In the genomic region with DNA sequence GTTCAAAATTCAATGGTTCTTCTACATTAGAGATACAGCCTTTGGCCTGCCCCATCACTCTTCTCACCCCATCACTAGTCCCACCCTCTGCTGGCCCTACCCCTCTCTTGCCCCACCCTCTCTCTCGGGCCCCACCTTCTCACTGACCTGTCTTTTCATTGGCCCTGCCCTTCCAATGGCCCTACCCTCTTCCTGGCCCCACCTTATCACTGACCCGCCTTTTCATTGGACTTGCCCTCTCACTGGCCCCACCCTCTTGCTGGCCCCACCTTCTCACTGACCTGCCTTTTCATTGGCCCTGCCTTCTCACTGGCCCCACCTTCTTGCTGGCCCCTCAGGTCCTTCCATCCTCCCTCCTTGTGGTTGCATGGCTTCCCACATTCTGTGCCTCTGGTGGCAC, we compare ENCODE assay signal across 16 cellular contexts.
A peak's percentile ranks its signal among the peaks of the same experiment; 100 is the strongest.
DNase-seq lines count a peak whose midpoint lies in the region; FAIRE-seq and TF ChIP-seq lines count a peak whose summit lies in the region.
"Had no signal": no experiment of that assay in that cellular context is flagged by ENCODE, and none has a peak within 500 bp of the region (broad histone marks: within the 10 kb centered on the region; RNA-seq: fewer than 3 reads in every experiment).

No MANE protein-coding gene starts in this region.

- peak overlapping the region; percentile 52 for H3K4me2 ChIP-seq in keratinocyte (ENCODE audit: control insufficient read depth, extremely low read depth, insufficient read depth, low read depth, low read length)

- H3K4me3 ChIP-seq in keratinocyte (ENCODE audit: control insufficient read depth in 2 of 3, extremely low read depth in 1 of 3, insufficient read depth in 2 of 3, low read depth in 1 of 3, low read length in 3 of 3) (peak overlapping the region in 2 of 3 experiments; percentile 4 to 16), left ventricle myocardium inferior (no peak overlapping the region)

- no peaks in the 10 kb centered on the region for H4K20me1 ChIP-seq in keratinocyte (ENCODE audit: control insufficient read depth, extremely low read depth, insufficient read depth, low read length)

- no peaks in the 10 kb centered on the region for H3K9me3 ChIP-seq in keratinocyte (ENCODE audit: control insufficient read depth, low read depth, low read length)
- H3K9me3 ChIP-seq in left ventricle myocardium inferior (replicated peaks): no peaks in the 10 kb centered on the region

- H3K4me1 ChIP-seq in keratinocyte (ENCODE audit: control insufficient read depth, extremely low read depth, insufficient read depth, low read length) (peaks cover 34% of the 10 kb centered on the region), left ventricle myocardium inferior (peaks cover 19% of the 10 kb centered on the region)

- no peaks in the 10 kb centered on the region for H3K9me1 ChIP-seq in keratinocyte (ENCODE audit: control insufficient read depth, extremely low read depth, insufficient read depth, low read length)

- peak overlapping the region; percentile 36 for H2AFZ ChIP-seq in keratinocyte (ENCODE audit: control insufficient read depth, low read length)

- dilution Hi-C loops in keratinocyte (cut with MboI; ENCODE audit: extremely low pct_ligation_motif_present, low sequenced_read_pairs): no loop called here

- intact Hi-C loops in left ventricle myocardium inferior (cut with micrococcal nuclease): no loop called here

- DNase-seq in CMK (ENCODE audit: low read depth) (peak; percentile 36), M059J (ENCODE audit: low read depth) (peak; percentile 70), astrocyte of the hippocampus (ENCODE audit: low read depth, low spot score) (peak; percentile 51), keratinocyte (ENCODE audit: low read depth, low spot score) (peak; percentile 92), germinal center (ENCODE audit: low spot score) (no peak), NCI-H345 (lab: John Stamatoyannopoulos, UW) (no peak), left ventricle myocardium inferior (no peak)
- no peak for DNase-seq in activated CD8-positive, alpha-beta memory T cell treated with anti-CD3 and anti-CD28 coated beads, Interleukin-2, amount 50 U/mL, for 4 hours
- DNase-seq: activated CD4-positive, alpha-beta T cell treated with anti-CD3 and anti-CD28 coated beads, Interleukin-2, amount 50 U/mL, for 1 hour; activated effector memory CD4-positive, alpha-beta T cell treated with anti-CD3 and anti-CD28 coated beads, Interleukin-2, amount 50 U/mL, for 16 hours; central memory CD4-positive, alpha-beta T cell; DMS79 treated with DMSO at 0.1 percent for 48 hours; KG1; NCI-H2081; T-cell had no signal

- peak overlapping the region; percentile 68 for H3K27ac ChIP-seq in keratinocyte (ENCODE audit: control insufficient read depth, insufficient read depth, low read length)
- H3K27ac ChIP-seq in left ventricle myocardium inferior (replicated peaks): no peak overlapping the region

- H3K79me2 ChIP-seq in keratinocyte (ENCODE audit: control insufficient read depth, insufficient read depth, low read length): no peaks in the 10 kb centered on the region

- peak; percentile 87 for FAIRE-seq in keratinocyte (lab: Jason Lieb, UNC)
- FAIRE-seq: GM12891 had no signal

- TF ChIP-seq CTCF in keratinocyte (optimal IDR thresholded peaks at IDR 0.05 in 1 of 3, IDR thresholded peaks at IDR 0.05 in 1 of 3, conservative IDR thresholded peaks at IDR 0.05 in 1 of 3; ENCODE audit: extremely low read depth in 1 of 3, insufficient read depth in 2 of 3, low read length in 3 of 3) (no peak), left ventricle myocardium inferior (IDR thresholded peaks at IDR 0.05; ENCODE audit: borderline replicate concordance) (no peak)

- H3K36me3 ChIP-seq in keratinocyte (ENCODE audit: control insufficient read depth in 2 of 2, extremely low read depth in 1 of 2, insufficient read depth in 2 of 2, low read length in 2 of 2) (no peaks in the 10 kb centered on the region), left ventricle myocardium inferior (no peaks in the 10 kb centered on the region)

- H3K27me3 ChIP-seq in keratinocyte (ENCODE audit: control insufficient read depth, extremely low read depth, insufficient read depth, low read length) (no peaks in the 10 kb centered on the region), left ventricle myocardium inferior (ENCODE audit: low read depth) (no peaks in the 10 kb centered on the region)

- H3K9ac ChIP-seq in keratinocyte (ENCODE audit: control insufficient read depth, extremely low read depth, insufficient read depth, low read length): no peak overlapping the region

Comparison
In these comparisons a context has a peak if more than half of its experiments do, and no peak if none do; other contexts are left out.
1. DNase-seq: peak in CMK (single experiment), M059J (single experiment), astrocyte of the hippocampus (single experiment) and keratinocyte (single experiment); none in activated CD8-positive, alpha-beta memory T cell treated with anti-CD3 and anti-CD28 coated beads, Interleukin-2, amount 50 U/mL, for 4 hours (single experiment), germinal center (single experiment), NCI-H345 (single experiment) and left ventricle myocardium inferior (single experiment).